In the genomic region with DNA sequence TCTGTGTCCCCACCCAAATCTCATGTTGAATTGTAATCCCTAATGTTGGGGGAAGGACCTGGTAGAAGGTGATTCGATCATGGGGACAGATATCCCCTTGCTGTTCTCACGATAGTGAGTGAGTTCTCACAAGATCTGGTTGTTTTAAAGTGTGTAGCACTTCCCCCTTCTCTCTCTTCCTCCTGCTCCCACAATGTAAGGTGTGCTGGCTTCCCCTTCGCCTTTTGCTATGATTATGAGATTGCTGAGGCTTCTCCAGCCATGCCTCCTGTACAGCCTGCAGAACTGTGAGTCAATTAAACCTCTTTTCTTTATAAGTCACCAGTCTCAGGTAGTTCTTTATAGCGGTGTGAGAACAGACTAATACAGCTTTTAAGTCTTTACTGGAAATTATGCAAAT, we compare ENCODE assay signal across 33 cellular contexts.
"Had no signal": no experiment of that assay in that cellular context is flagged by ENCODE, and none has a peak within 500 bp of the region (broad histone marks: within the 10 kb centered on the region; RNA-seq: fewer than 3 reads in every experiment).

No MANE protein-coding gene starts in this region.

- DNase-seq: activated CD4-positive, alpha-beta T cell treated with anti-CD3 and anti-CD28 coated beads, Interleukin-2, amount 10 ng/mL, durations not matched to agents 24 days and 14 days; activated gamma-delta T cell treated with Interleukin-2 at 50 U/mL for 16 hours; activated naive CD8-positive, alpha-beta T cell treated with anti-CD3 and anti-CD28 coated beads, Interleukin-2, amount 10 ng/mL, durations not matched to agents 7 days and 5 days; activated T-cell treated with anti-CD3 and anti-CD28 coated beads, Interleukin-2, amount 50 U/mL, for 48 hours; amniotic stem cell; colonic mucosa; dorsolateral prefrontal cortex; effector memory CD8-positive, alpha-beta T cell; foreskin melanocyte; glutamatergic neuron; immature natural killer cell; kidney glomerular epithelial cell; left lung; naive B cell; occipital lobe; posterior cingulate gyrus; small intestine; stimulated activated CD4-positive, alpha-beta T cell treated with anti-CD3 and anti-CD28 coated beads, Interleukin-2, amount 100 ng/mL, for 24 hours; T1000; testis; trophoblast cell; uterus had no signal

- H3K9me3 ChIP-seq: breast epithelium, colonic mucosa, testis had no signal

- H3K79me2 ChIP-seq: hepatocyte had no signal

- H2AFZ ChIP-seq: hepatocyte had no signal

- H3K27ac Mint-ChIP-seq: activated naive CD8-positive, alpha-beta T cell treated with anti-CD3 and anti-CD28 coated beads, Interleukin-2, amount 10 ng/mL, durations not matched to agents 7 days and 5 days; stimulated activated effector memory CD8-positive, alpha-beta T cell treated with anti-CD3 and anti-CD28 coated beads, Interleukin-12 subunit alpha, Interleukin-12 subunit beta, amount 100 ng/mL, for 72 hours; T-helper 1 cell treated with Interleukin-12 subunit alpha and Interleukin-12 subunit beta and Interleukin-4 antibody, amounts not matched to agents 30 μg/mL and 1 μg/mL, for 36 hours; WTC11 had no signal

- H3K4me1 ChIP-seq: breast epithelium, colonic mucosa, left lung, testis, uterus had no signal

- H3K36me3 ChIP-seq: breast epithelium, colonic mucosa, left lung, uterus had no signal

- H3K27me3 ChIP-seq: breast epithelium, colonic mucosa, dorsolateral prefrontal cortex, hepatocyte, left lung, testis, uterus had no signal

- H3K4me1 Mint-ChIP-seq: central memory CD8-positive, alpha-beta T cell; neural crest cell; stimulated activated effector memory CD8-positive, alpha-beta T cell treated with anti-CD3 and anti-CD28 coated beads, Interleukin-12 subunit alpha, Interleukin-12 subunit beta, amount 100 ng/mL, for 72 hours had no signal

- H3K27ac ChIP-seq: breast epithelium, colonic mucosa, dorsolateral prefrontal cortex, hepatocyte, left lung, testis, uterus had no signal

- FAIRE-seq: endothelial cell of umbilical vein had no signal

- H3K4me3 Mint-ChIP-seq: activated CD4-positive, alpha-beta T cell treated with anti-CD3 and anti-CD28 coated beads, Interleukin-2, amount 10 ng/mL, durations not matched to agents 24 days and 14 days; activated naive CD8-positive, alpha-beta T cell treated with anti-CD3 and anti-CD28 coated beads, Interleukin-2, amount 10 ng/mL, durations not matched to agents 7 days and 5 days; central memory CD8-positive, alpha-beta T cell; effector memory CD8-positive, alpha-beta T cell; immature natural killer cell; naive B cell; neural crest cell; stimulated activated effector memory CD8-positive, alpha-beta T cell treated with anti-CD3 and anti-CD28 coated beads, Interleukin-12 subunit alpha, Interleukin-12 subunit beta, amount 100 ng/mL, for 72 hours; T-helper 1 cell treated with Interleukin-12 subunit alpha and Interleukin-12 subunit beta and Interleukin-4 antibody, amounts not matched to agents 30 μg/mL and 1 μg/mL, for 36 hours; WTC11 had no signal

- H3K4me2 ChIP-seq: hepatocyte had no signal

- ATAC-seq: effector memory CD8-positive, alpha-beta T cell; esophagus mucosa; left lung; sciatic nerve; stimulated activated effector memory CD8-positive, alpha-beta T cell treated with anti-CD3 and anti-CD28 coated beads, Interleukin-12 subunit alpha, Interleukin-12 subunit beta, amount 100 ng/mL, for 72 hours; WTC11 had no signal

- H3K9me3 Mint-ChIP-seq: central memory CD8-positive, alpha-beta T cell had no signal

- H3K36me3 Mint-ChIP-seq: immature natural killer cell; stimulated activated effector memory CD8-positive, alpha-beta T cell treated with anti-CD3 and anti-CD28 coated beads, Interleukin-12 subunit alpha, Interleukin-12 subunit beta, amount 100 ng/mL, for 72 hours; WTC11 had no signal

- H3K4me3 ChIP-seq: breast epithelium, colonic mucosa, dorsolateral prefrontal cortex, hepatocyte, left lung, lung, testis, uterus had no signal
